In genomic region chr19:49665301-49666119, GRCh38 we compare ENCODE assay signal across 1 cellular context.
A peak's percentile ranks its signal among the peaks of the same experiment; 100 is the strongest.
TF ChIP-seq lines count a peak whose summit lies in the region.

TSS of gene BCL2L12 (plus strand) at chr19:49665933. CDS start at chr19:49666693, 760 bp downstream.
TSS of gene IRF3 (minus strand) at chr19:49665857. CDS start at chr19:49664838, 1,019 bp downstream.

TF ChIP-seq in HEK293, 187 proteins besides CTCF, POLR2A, EP300 and RAD21 (continued from another document and continues in another):
- TF ChIP-seq HIC1 (tag by site-specific recombination; IDR thresholded peaks at IDR 0.05): no peak
- no peak for TF ChIP-seq ZNF133 (tag by site-specific recombination; IDR thresholded peaks at IDR 0.05)
- no peak for TF ChIP-seq KLF17 (tag by site-specific recombination; IDR thresholded peaks at IDR 0.05)
- TF ChIP-seq ZNF624 (tag by site-specific recombination; IDR thresholded peaks at IDR 0.05): no peak
- TF ChIP-seq ATF2 (tag by site-specific recombination; IDR thresholded peaks at IDR 0.05; ENCODE audit: low read depth): no peak
- TF ChIP-seq ZNF692 (tag by site-specific recombination; IDR thresholded peaks at IDR 0.05): peak; percentile 93
- TF ChIP-seq ZNF677 (tag by site-specific recombination; IDR thresholded peaks at IDR 0.05): no peak
- TF ChIP-seq ZXDB (tag by site-specific recombination; IDR thresholded peaks at IDR 0.05): peak; percentile 38; the same call in 1 of the 2 replicates
- peak; percentile 100 for TF ChIP-seq ELK4 (IDR thresholded peaks at IDR 0.05; ENCODE audit: borderline replicate concordance, low read depth, low read length)
- no peak for TF ChIP-seq ZNF549 (tag by site-specific recombination; IDR thresholded peaks at IDR 0.05)
- TF ChIP-seq OSR2 (tag by site-specific recombination; IDR thresholded peaks at IDR 0.05): no peak
- TF ChIP-seq ZNF791 (tag by site-specific recombination; IDR thresholded peaks at IDR 0.05): no peak
- no peak for TF ChIP-seq ZNF184 (tag by site-specific recombination; IDR thresholded peaks at IDR 0.05)
- no peak for TF ChIP-seq ZNF48 (tag by site-specific recombination; IDR thresholded peaks at IDR 0.05)
- TF ChIP-seq KLF9 (tag by site-specific recombination; IDR thresholded peaks at IDR 0.05; ENCODE audit: low read depth): 0 out of 2 replicates have a peak, but pooled peaks have one; percentile 10
- no peak for TF ChIP-seq MYNN (tag by site-specific recombination; IDR thresholded peaks at IDR 0.05; ENCODE audit: borderline replicate concordance)
- TF ChIP-seq PRDM2 (tag by site-specific recombination; IDR thresholded peaks at IDR 0.05; ENCODE audit: borderline replicate concordance): no peak
- TF ChIP-seq ZNF629 (tag by site-specific recombination; IDR thresholded peaks at IDR 0.05): no peak; the same call in 1 of the 2 replicates
- TF ChIP-seq ZNF670 (tag by site-specific recombination; IDR thresholded peaks at IDR 0.05; ENCODE audit: low read depth): no peak
- no peak for TF ChIP-seq PRDM4 (tag by site-specific recombination; IDR thresholded peaks at IDR 0.05)
- TF ChIP-seq ZNF664 (tag by site-specific recombination; IDR thresholded peaks at IDR 0.05): no peak
- no peak for TF ChIP-seq ZNF19 (tag by site-specific recombination; IDR thresholded peaks at IDR 0.05; ENCODE audit: low read depth)
- TF ChIP-seq KLF1 (tag by site-specific recombination; IDR thresholded peaks at IDR 0.05): peak; percentile 73
- TF ChIP-seq ZSCAN5A (tag by site-specific recombination; IDR thresholded peaks at IDR 0.05): no peak
- TF ChIP-seq ZNF404 (tag by site-specific recombination; IDR thresholded peaks at IDR 0.05): no peak
- TF ChIP-seq ZIC2 (tag by site-specific recombination; IDR thresholded peaks at IDR 0.05): no peak; the same call in 1 of the 2 replicates
- no peak; the same call in 1 of the 2 replicates for TF ChIP-seq ZNF221 (tag by site-specific recombination; IDR thresholded peaks at IDR 0.05; ENCODE audit: borderline replicate concordance)
- TF ChIP-seq KLF7 (tag by site-specific recombination; IDR thresholded peaks at IDR 0.05; ENCODE audit: borderline replicate concordance): 0 out of 2 replicates have a peak, but pooled peaks have one; percentile 15
- TF ChIP-seq ZNF433 (tag by site-specific recombination; IDR thresholded peaks at IDR 0.05; ENCODE audit: low read depth): no peak
- no peak for TF ChIP-seq SALL2 (tag by site-specific recombination; IDR thresholded peaks at IDR 0.05; ENCODE audit: borderline replicate concordance)
- no peak for TF ChIP-seq ZNF488 (tag by site-specific recombination; IDR thresholded peaks at IDR 0.05)
- no peak for TF ChIP-seq ZSCAN4 (tag by site-specific recombination; IDR thresholded peaks at IDR 0.05)
- no peak; the same call in 1 of the 2 replicates for TF ChIP-seq ZNF785 (tag by site-specific recombination; IDR thresholded peaks at IDR 0.05)
- TF ChIP-seq ZNF292 (tag by site-specific recombination; IDR thresholded peaks at IDR 0.05; ENCODE audit: borderline replicate concordance, low read depth): no peak
- TF ChIP-seq ZNF777 (tag by site-specific recombination; IDR thresholded peaks at IDR 0.05; ENCODE audit: borderline replicate concordance): peak; percentile 69; the same call in 1 of the 2 replicates
- TF ChIP-seq ZFP69B (tag by site-specific recombination; IDR thresholded peaks at IDR 0.05): peak; percentile 72
- no peak for TF ChIP-seq SETDB1 (IDR thresholded peaks at IDR 0.05; ENCODE audit: insufficient read length, low read length)
